ENCODE assay signal across 39 cellular contexts in the genomic region with DNA sequence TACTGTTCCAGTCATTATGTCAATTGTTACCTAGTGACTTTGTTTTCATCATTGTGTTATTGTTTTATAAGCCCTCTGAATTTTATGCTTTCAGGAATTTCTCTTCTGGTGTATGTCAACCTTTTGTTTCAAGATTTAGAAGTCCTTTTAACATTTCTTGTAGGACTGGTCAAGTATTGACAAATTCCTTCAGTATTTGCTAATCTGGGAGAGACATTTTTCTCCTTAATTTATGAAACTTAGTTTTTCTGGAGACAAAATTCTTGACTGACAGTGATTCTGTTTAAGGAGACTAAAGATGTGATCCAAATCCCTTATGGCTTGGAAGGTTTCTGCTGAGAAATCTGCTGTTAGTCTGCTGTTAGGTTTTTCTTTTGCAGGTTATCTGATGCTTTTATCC.
"Had no signal": no experiment of that assay in that cellular context is flagged by ENCODE, and none has a peak within 500 bp of the region (broad histone marks: within the 10 kb centered on the region; RNA-seq: fewer than 3 reads in every experiment).

No MANE protein-coding gene starts in this region.

- H3K4me1 Mint-ChIP-seq: activated naive CD4-positive, alpha-beta T cell treated with anti-CD3 and anti-CD28 coated beads, Interleukin-2, amount 10 ng/mL, durations not matched to agents 7 days and 5 days; activated naive CD4-positive, alpha-beta T cell treated with anti-CD3 and anti-CD28 coated beads, Interleukin-2, amount 50 U/mL, for 24 hours; activated naive CD8-positive, alpha-beta T cell treated with anti-CD3 and anti-CD28 coated beads for 36 hours; activated naive CD8-positive, alpha-beta T cell treated with anti-CD3 and anti-CD28 coated beads, Interleukin-2, amount 10 ng/mL, durations not matched to agents 7 days and 5 days; activated naive CD8-positive, alpha-beta T cell treated with anti-CD3 and anti-CD28 coated beads, Interleukin-2, amount 50 U/mL, for 24 hours; activated T-helper 17 cell treated with anti-CD3 and anti-CD28 coated beads, Interleukin-2, amount 50 U/mL, for 72 hours; brain; central memory CD8-positive, alpha-beta T cell had no signal

- H3K27me3 ChIP-seq: adrenal gland, ascending aorta, body of pancreas, brain microvascular endothelial cell, breast epithelium, cardiac muscle cell had no signal

- H3K4me3 ChIP-seq: adrenal gland, ascending aorta, body of pancreas, breast epithelium, cardiac muscle cell had no signal

- H3K4me1 ChIP-seq: adrenal gland, ascending aorta, body of pancreas, breast epithelium had no signal

- H3K36me3 ChIP-seq: adrenal gland, ascending aorta, brain microvascular endothelial cell, breast epithelium, cardiac muscle cell had no signal

- H3K27ac ChIP-seq: adrenal gland, ascending aorta, body of pancreas, brain microvascular endothelial cell, breast epithelium, cardiac muscle cell had no signal

- H3K27me3 Mint-ChIP-seq: activated naive CD4-positive, alpha-beta T cell treated with anti-CD3 and anti-CD28 coated beads, Interleukin-2, amount 10 ng/mL, durations not matched to agents 7 days and 5 days; activated naive CD4-positive, alpha-beta T cell treated with anti-CD3 and anti-CD28 coated beads, Interleukin-2, amount 50 U/mL, for 24 hours; activated naive CD8-positive, alpha-beta T cell; activated naive CD8-positive, alpha-beta T cell treated with anti-CD3 and anti-CD28 coated beads for 36 hours; activated naive CD8-positive, alpha-beta T cell treated with anti-CD3 and anti-CD28 coated beads, Interleukin-2, amount 10 ng/mL, durations not matched to agents 7 days and 5 days; activated naive CD8-positive, alpha-beta T cell treated with anti-CD3 and anti-CD28 coated beads, Interleukin-2, amount 50 U/mL, for 24 hours; activated T-cell treated with anti-CD3 and anti-CD28 coated beads, Interleukin-2, amount 50 U/mL, for 24 hours; activated T-helper 17 cell treated with anti-CD3 and anti-CD28 coated beads, Interleukin-2, amount 50 U/mL, for 72 hours; central memory CD8-positive, alpha-beta T cell had no signal

- H3K4me3 Mint-ChIP-seq: activated naive CD4-positive, alpha-beta T cell treated with anti-CD3 and anti-CD28 coated beads for 36 hours; activated naive CD4-positive, alpha-beta T cell treated with anti-CD3 and anti-CD28 coated beads, Interleukin-2, amount 10 ng/mL, durations not matched to agents 7 days and 5 days; activated naive CD4-positive, alpha-beta T cell treated with anti-CD3 and anti-CD28 coated beads, Interleukin-2, amount 50 U/mL, for 24 hours; activated naive CD8-positive, alpha-beta T cell; activated naive CD8-positive, alpha-beta T cell treated with anti-CD3 and anti-CD28 coated beads for 36 hours; activated naive CD8-positive, alpha-beta T cell treated with anti-CD3 and anti-CD28 coated beads, Interleukin-2, amount 10 ng/mL, durations not matched to agents 7 days and 5 days; activated naive CD8-positive, alpha-beta T cell treated with anti-CD3 and anti-CD28 coated beads, Interleukin-2, amount 50 U/mL, for 24 hours; activated T-cell treated with anti-CD3 and anti-CD28 coated beads, Interleukin-2, amount 50 U/mL, for 24 hours; activated T-cell treated with anti-CD3 and anti-CD28 coated beads, Interleukin-2, amount 50 U/mL, for 4 hours; activated T-cell treated with anti-CD3 and anti-CD28 coated beads, Interleukin-2, amount 50 U/mL, for 72 hours; activated T-helper 1 cell treated with anti-CD3 and anti-CD28 coated beads, Interleukin-12 subunit alpha, Interleukin-12 subunit beta, Interleukin-2, Interleukin-4 antibody, amounts not matched to agents 30 ng/mL and 10 ng/mL and 1 ng/mL, durations not matched to agents 14 hours and 24 hours and 36 hours; activated T-helper 17 cell treated with anti-CD3 and anti-CD28 coated beads, Interleukin-2, amount 50 U/mL, for 72 hours; brain; central memory CD8-positive, alpha-beta T cell had no signal

- ATAC-seq: activated naive CD4-positive, alpha-beta T cell treated with anti-CD3 and anti-CD28 coated beads, Interleukin-2, amount 50 U/mL, for 72 hours; activated naive CD8-positive, alpha-beta T cell treated with anti-CD3 and anti-CD28 coated beads, Interleukin-2, amount 50 U/mL, for 24 hours; activated T-cell treated with anti-CD3 and anti-CD28 coated beads, Interleukin-2, amount 50 U/mL, for 4 hours; activated T-cell treated with anti-CD3 and anti-CD28 coated beads, Interleukin-2, amount 50 U/mL, for 72 hours; activated T-helper 17 cell treated with anti-CD3 and anti-CD28 coated beads, Interleukin-2, amount 50 U/mL, for 72 hours; body of pancreas had no signal

- DNase-seq: activated effector memory CD4-positive, alpha-beta T cell treated with anti-CD3 and anti-CD28 coated beads, Interleukin-2, amount 50 U/mL, for 16 hours; activated effector memory CD4-positive, alpha-beta T cell treated with Interleukin-2 at 50 U/mL for 16 hours; activated gamma-delta T cell; activated gamma-delta T cell treated with Interleukin-2 at 50 U/mL for 16 hours; activated naive CD4-positive, alpha-beta T cell; activated naive CD4-positive, alpha-beta T cell treated with anti-CD3 and anti-CD28 coated beads for 36 hours; activated naive CD4-positive, alpha-beta T cell treated with anti-CD3 and anti-CD28 coated beads, Interleukin-2, amount 10 ng/mL, durations not matched to agents 7 days and 5 days; activated naive CD4-positive, alpha-beta T cell treated with anti-CD3 and anti-CD28 coated beads, Interleukin-2, amount 50 U/mL, for 16 hours; activated naive CD4-positive, alpha-beta T cell treated with Interleukin-2 at 50 U/mL for 16 hours; activated naive CD8-positive, alpha-beta T cell treated with anti-CD3 and anti-CD28 coated beads for 36 hours; activated naive CD8-positive, alpha-beta T cell treated with anti-CD3 and anti-CD28 coated beads, Interleukin-2, amount 10 ng/mL, durations not matched to agents 7 days and 5 days; activated naive CD8-positive, alpha-beta T cell treated with anti-CD3 and anti-CD28 coated beads, Interleukin-2, amount 50 U/mL, for 24 hours; activated T-cell treated with anti-CD3 and anti-CD28 coated beads, Interleukin-2, amount 50 U/mL, for 1 hour; activated T-cell treated with anti-CD3 and anti-CD28 coated beads, Interleukin-2, amount 50 U/mL, for 24 hours; activated T-cell treated with anti-CD3 and anti-CD28 coated beads, Interleukin-2, amount 50 U/mL, for 4 hours; activated T-cell treated with anti-CD3 and anti-CD28 coated beads, Interleukin-2, amount 50 U/mL, for 48 hours; activated T-cell treated with anti-CD3 and anti-CD28 coated beads, Interleukin-2, amount 50 U/mL, for 72 hours; adrenal gland; amniotic stem cell; amygdala; anterior cingulate cortex; aorta; body of pancreas; brain microvascular endothelial cell; caudate nucleus; central memory CD4-positive, alpha-beta T cell; cerebellar nuclear complex had no signal

- H3K36me3 Mint-ChIP-seq: activated naive CD4-positive, alpha-beta T cell treated with anti-CD3 and anti-CD28 coated beads, Interleukin-2, amount 10 ng/mL, durations not matched to agents 7 days and 5 days; brain had no signal

- FAIRE-seq: bronchial epithelial cell had no signal

- H3K9me3 ChIP-seq: adrenal gland, body of pancreas had no signal

- H3K27ac Mint-ChIP-seq: activated naive CD4-positive, alpha-beta T cell treated with anti-CD3 and anti-CD28 coated beads for 36 hours; activated naive CD4-positive, alpha-beta T cell treated with anti-CD3 and anti-CD28 coated beads, Interleukin-2, amount 10 ng/mL, durations not matched to agents 7 days and 5 days; activated naive CD4-positive, alpha-beta T cell treated with anti-CD3 and anti-CD28 coated beads, Interleukin-2, amount 50 U/mL, for 24 hours; activated naive CD4-positive, alpha-beta T cell treated with anti-CD3 and anti-CD28 coated beads, Interleukin-2, amount 50 U/mL, for 72 hours; activated naive CD8-positive, alpha-beta T cell; activated naive CD8-positive, alpha-beta T cell treated with anti-CD3 and anti-CD28 coated beads for 36 hours; activated naive CD8-positive, alpha-beta T cell treated with anti-CD3 and anti-CD28 coated beads, Interleukin-2, amount 10 ng/mL, durations not matched to agents 7 days and 5 days; activated naive CD8-positive, alpha-beta T cell treated with anti-CD3 and anti-CD28 coated beads, Interleukin-2, amount 50 U/mL, for 24 hours; activated T-cell treated with anti-CD3 and anti-CD28 coated beads, Interleukin-2, amount 50 U/mL, for 24 hours; activated T-cell treated with anti-CD3 and anti-CD28 coated beads, Interleukin-2, amount 50 U/mL, for 72 hours; activated T-helper 1 cell treated with anti-CD3 and anti-CD28 coated beads, Interleukin-12 subunit alpha, Interleukin-12 subunit beta, Interleukin-2, Interleukin-4 antibody, amounts not matched to agents 30 ng/mL and 10 ng/mL and 1 ng/mL, durations not matched to agents 14 hours and 24 hours and 36 hours; activated T-helper 17 cell treated with anti-CD3 and anti-CD28 coated beads, Interleukin-2, amount 50 U/mL, for 72 hours; activated T-helper 2 cell treated with anti-CD3 and anti-CD28 coated beads, Interferon-gamma antibody, Interleukin-2, Interleukin-4, amounts not matched to agents 10 μg/mL and 5 μg/mL and 100 μg/mL, durations not matched to agents 14 hours and 24 hours and 36 hours; brain had no signal
